ENCODE assay signal across 22 cellular contexts in genomic region chr9:128785427-128785826, GRCh38.
"Had no signal": no experiment of that assay in that cellular context is flagged by ENCODE, and none has a peak within 500 bp of the region (broad histone marks: within the 10 kb centered on the region; RNA-seq: fewer than 3 reads in every experiment).

No MANE protein-coding gene starts in this region.

- H3K4me3 ChIP-seq: adrenal gland, esophagus muscularis mucosa, sigmoid colon, thyroid gland had no signal

- H3K27ac ChIP-seq: adrenal gland, esophagus muscularis mucosa, thyroid gland had no signal

- H3K4me3 Mint-ChIP-seq: activated T-cell treated with anti-CD3 and anti-CD28 coated beads, Interleukin-2, amount 50 U/mL, for 4 hours had no signal

- H3K27me3 ChIP-seq: adrenal gland, esophagus muscularis mucosa, sigmoid colon, spleen, thyroid gland had no signal

- H3K36me3 ChIP-seq: thyroid gland had no signal

- ATAC-seq: activated CD4-positive, CD25-positive, alpha-beta regulatory T cell treated with anti-CD3 and anti-CD28 coated beads, Interleukin-2, amount 50 U/mL, for 24 hours; activated naive CD4-positive, alpha-beta T cell treated with anti-CD3 and anti-CD28 coated beads, Interleukin-2, amount 50 U/mL, for 72 hours; activated T-cell treated with anti-CD3 and anti-CD28 coated beads, Interleukin-2, amount 50 U/mL, for 4 hours; left ventricle myocardium superior; naive thymus-derived CD8-positive, alpha-beta T cell had no signal

- FAIRE-seq: astrocyte, bronchial epithelial cell, endothelial cell of umbilical vein, urothelium cell line had no signal

- H3K9me3 ChIP-seq: adrenal gland, esophagus muscularis mucosa, thyroid gland had no signal

- DNase-seq: activated CD4-positive, alpha-beta T cell treated with anti-CD3 and anti-CD28 coated beads, Interleukin-2, amount 50 U/mL, for 48 hours; activated CD8-positive, alpha-beta memory T cell treated with anti-CD3 and anti-CD28 coated beads, Interleukin-2, amount 50 U/mL, for 4 hours; activated effector memory CD4-positive, alpha-beta T cell treated with anti-CD3 and anti-CD28 coated beads, Interleukin-2, amount 50 U/mL, for 16 hours; activated T-cell treated with anti-CD3 and anti-CD28 coated beads, Interleukin-2, amount 50 U/mL, for 4 hours; adrenal gland; effector memory CD4-positive, alpha-beta T cell; left ventricle myocardium superior; naive thymus-derived CD8-positive, alpha-beta T cell; nucleus accumbens; sigmoid colon; spleen; stimulated activated CD4-positive, alpha-beta T cell treated with anti-CD3 and anti-CD28 coated beads, Interleukin-4, amount 100 ng/mL, for 4 hours; stimulated activated naive CD4-positive, alpha-beta T cell; T1000; thyroid gland had no signal
